Comparison of ENCODE assay signal across 8 cellular contexts in genomic region chr6:41846666-41847237, GRCh38. TPM values are rescaled to one million over a fixed set of nuclear protein-coding genes. Genes with fewer than 3 reads are reported as not detected.
A peak's percentile ranks its signal among the peaks of the same experiment; 100 is the strongest.
DNase-seq lines count a peak whose midpoint lies in the region; ATAC-seq and TF ChIP-seq lines count a peak whose summit lies in the region.

No MANE protein-coding gene starts in this region.

- 6 to 32% (median 7%) methylated on average over 1 of the region's 1 CpG for WGBS in psoas muscle, 3 donors

- H3K27me3 ChIP-seq in SJSA1 (replicated peaks) (no peaks in the 10 kb centered on the region), psoas muscle (ENCODE audit: insufficient read depth in 3 of 3, low read length in 2 of 3) (no peaks in the 10 kb centered on the region)

- H3K4me1 ChIP-seq in SJSA1 (replicated peaks) = peaks cover 5% of the 10 kb centered on the region
- no peaks in the 10 kb centered on the region for H3K4me1 ChIP-seq in psoas muscle

- ATAC-seq in psoas muscle (peak; percentile 61 to 93 (median 88)), HG03342 (IDR thresholded peaks at IDR 0.05; ENCODE audit: unreplicated experiment) (no peak)

- peak; percentile 73 for TF ChIP-seq CTCF in psoas muscle (IDR thresholded peaks at IDR 0.05)

- H3K27ac ChIP-seq in SJSA1 (peak overlapping the region; percentile 5; the same call in 1 of the 2 replicates), psoas muscle (peak overlapping the region; percentile 42)

- H3K36me3 ChIP-seq in SJSA1 = no peaks in the 10 kb centered on the region
- no peaks in the 10 kb centered on the region for H3K36me3 ChIP-seq in psoas muscle (ENCODE audit: insufficient read depth in 1 of 2, low read depth in 1 of 2)

- intact Hi-C loops in psoas muscle (cut with DNase I) = loop anchor here (2.0 to 10.0 kb wide), 3 partner anchors 52 to 201 kb away; no protein-coding TSS in a partner anchor

- H3K4me3 ChIP-seq in SJSA1 (no peak overlapping the region), psoas muscle (no peak overlapping the region)

- DNase-seq in NCI-H1092 treated with DMSO at 0.1 percent for 48 hours (lab: John Stamatoyannopoulos, UW) (peak; percentile 45), NCI-H1092 (lab: John Stamatoyannopoulos, UW) (no peak), LoVo (ENCODE audit: low spot score) (peak; percentile 87), SJSA1 (ENCODE audit: low read depth in 1 of 2, low spot score in 2 of 2) (peak; percentile 78 to 89), germinal center (ENCODE audit: low spot score) (peak; percentile 48), psoas muscle (no peak)
- DNase-seq in activated effector memory CD4-positive, alpha-beta T cell treated with Interleukin-2 at 50 U/mL for 16 hours = peak; percentile 7

- H3K9me3 ChIP-seq in SJSA1 (replicated peaks) (no peaks in the 10 kb centered on the region), psoas muscle (no peaks in the 10 kb centered on the region)

RNA-seq across cellular contexts. Expression of gene USP49, which starts 48.4 kb away (rescaled TPM):
- total RNA-seq in SJSA1 (2014; rRNA removed; shearing (Covaris generic)) = 1.0 and 2.3 TPM in 2 replicates
- total RNA-seq in psoas muscle = 1 to 10 TPM in 3 of 4 donors, under 1 TPM in 1; 0.75 to 1.6 (median 1.3) TPM
- polyA plus RNA-seq in psoas muscle = under 1 TPM; 0.38 to 0.84 (median 0.66) TPM

RNA-seq across cellular contexts. Expression of gene TOMM6, which starts 59.3 kb away (rescaled TPM):
- 147 and 192 TPM in 2 replicates for total RNA-seq in SJSA1 (2014; rRNA removed; shearing (Covaris generic))
- 100 to 1,000 TPM; 156 to 181 (median 168) TPM for total RNA-seq in psoas muscle
- polyA plus RNA-seq in psoas muscle = 100 to 1,000 TPM; 240 to 403 (median 305) TPM

Comparison
In these comparisons a context has a peak if more than half of its experiments do, and no peak if none do; other contexts are left out.
1. DNase-seq: peak in NCI-H1092 treated with DMSO at 0.1 percent for 48 hours (single experiment), LoVo (single experiment), SJSA1 (2 of 2), activated effector memory CD4-positive, alpha-beta T cell treated with Interleukin-2 at 50 U/mL for 16 hours (single experiment) and germinal center (single experiment); none in NCI-H1092 (single experiment) and psoas muscle (0 of 2).